1 cellular context compared by ENCODE assay signal in the genomic region with DNA sequence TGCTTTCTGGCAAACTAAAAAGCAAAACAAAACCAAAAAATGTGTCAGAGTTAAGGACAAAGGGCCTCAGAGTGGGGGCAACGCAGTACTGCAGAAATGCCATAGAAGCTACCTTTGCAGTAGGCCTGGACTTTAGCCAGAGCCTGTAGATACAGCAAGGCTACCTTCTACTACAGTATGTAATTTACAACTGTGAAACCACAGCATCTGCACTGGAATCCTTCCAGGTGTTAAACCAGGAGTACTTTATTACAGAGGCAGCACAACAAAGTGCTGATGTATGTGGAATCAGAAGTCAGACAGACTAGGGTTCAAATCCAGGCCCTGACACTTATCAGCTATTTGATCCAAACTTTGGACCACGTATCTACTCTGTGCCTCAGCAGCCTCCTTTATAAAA.
TF ChIP-seq lines count a peak whose summit lies in the region.

No MANE protein-coding gene starts in this region.

TF ChIP-seq in K562, 482 proteins besides CTCF, POLR2A, EP300 and RAD21:
- TF ChIP-seq ZNF316 (IDR thresholded peaks at IDR 0.05): peak; percentile 14; the same call in 1 of the 2 replicates
- TF ChIP-seq, protein P1, sequence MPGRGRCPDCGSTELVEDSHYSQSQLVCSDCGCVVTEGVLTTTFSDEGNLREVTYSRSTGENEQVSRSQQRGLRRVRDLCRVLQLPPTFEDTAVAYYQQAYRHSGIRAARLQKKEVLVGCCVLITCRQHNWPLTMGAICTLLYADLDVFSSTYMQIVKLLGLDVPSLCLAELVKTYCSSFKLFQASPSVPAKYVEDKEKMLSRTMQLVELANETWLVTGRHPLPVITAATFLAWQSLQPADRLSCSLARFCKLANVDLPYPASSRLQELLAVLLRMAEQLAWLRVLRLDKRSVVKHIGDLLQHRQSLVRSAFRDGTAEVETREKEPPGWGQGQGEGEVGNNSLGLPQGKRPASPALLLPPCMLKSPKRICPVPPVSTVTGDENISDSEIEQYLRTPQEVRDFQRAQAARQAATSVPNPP (IDR thresholded peaks at IDR 0.05; ENCODE audit: borderline replicate concordance, insufficient read depth, insufficient read length): no peak
